8 cellular contexts compared by ENCODE assay signal in the genomic region with DNA sequence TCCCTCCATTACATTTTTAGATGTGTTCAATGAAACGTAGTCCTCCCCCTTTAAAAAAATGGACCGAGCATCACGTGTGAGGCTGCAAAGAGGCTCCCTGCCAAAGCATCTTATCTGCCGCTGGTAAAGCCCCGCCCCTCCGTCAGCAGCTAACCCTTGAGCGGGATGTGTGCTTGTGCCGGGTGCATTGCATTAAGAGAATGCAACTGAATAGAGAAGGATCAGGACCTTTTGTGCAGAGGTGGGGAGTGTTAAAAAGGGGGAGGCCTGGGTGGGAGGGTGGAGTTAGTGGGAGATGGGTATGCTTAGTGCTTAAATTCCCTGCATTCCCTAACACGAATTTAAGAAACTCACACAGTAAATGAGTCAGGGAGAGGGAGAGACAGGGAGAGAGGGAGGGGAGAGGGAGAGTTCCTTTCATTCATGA.
A peak's percentile ranks its signal among the peaks of the same experiment; 100 is the strongest.
DNase-seq lines count a peak whose midpoint lies in the region; ATAC-seq and TF ChIP-seq lines count a peak whose summit lies in the region.

No MANE protein-coding gene starts in this region.

- POLR2A ChIA-PET in AG04450 (lab: Yijun Ruan, JAX) = interaction anchor here (0.6 kb wide), 1 partner anchor 58 kb away, joined by 3 read pairs; no protein-coding TSS in a partner anchor

- H3K79me2 ChIP-seq in fibroblast of lung (ENCODE audit: control insufficient read depth, insufficient read depth, low read length) = peaks cover 31% of the 10 kb centered on the region

- no peak overlapping the region for H2AFZ ChIP-seq in fibroblast of lung (ENCODE audit: low read length)

- TF ChIP-seq CTCF in AG04450 (IDR thresholded peaks at IDR 0.05; ENCODE audit: low read depth, low read length) (no peak), fibroblast of lung (conservative IDR thresholded peaks at IDR 0.05 in 1 of 2, IDR thresholded peaks at IDR 0.05 in 1 of 2; ENCODE audit: low read depth in 1 of 2, low read length in 2 of 2) (no peak), neural crest cell (conservative IDR thresholded peaks at IDR 0.05) (no peak)

- CTCF ChIA-PET in AG04450 (lab: Charles Lee) = interaction anchor here (1.0 kb wide), 1 partner anchor 115 kb away, joined by 3 read pairs; no protein-coding TSS in a partner anchor

- ATAC-seq in GM18870 (IDR thresholded peaks at IDR 0.05; ENCODE audit: unreplicated experiment) (peak; percentile 73), HG03342 (IDR thresholded peaks at IDR 0.05; ENCODE audit: unreplicated experiment) (peak; percentile 73)

- no peaks in the 10 kb centered on the region for H3K9me3 ChIP-seq in AG04450 (ENCODE audit: control insufficient read depth, insufficient read depth, low read length)
- no peaks in the 10 kb centered on the region for H3K9me3 ChIP-seq in fibroblast of lung (ENCODE audit: control insufficient read depth, insufficient read depth, low read depth, low read length)

- no peak overlapping the region for H3K27ac Mint-ChIP-seq in neural crest cell (ENCODE audit: unreplicated experiment)

- H3K27me3 Mint-ChIP-seq in neural crest cell (ENCODE audit: low read depth) = no peaks in the 10 kb centered on the region

- H3K9ac ChIP-seq in fibroblast of lung (ENCODE audit: insufficient read depth, low read length) = no peak overlapping the region

- H3K36me3 ChIP-seq in fibroblast of lung (ENCODE audit: control insufficient read depth, insufficient read depth, low read length) = no peaks in the 10 kb centered on the region

- peak overlapping the region; percentile 63 for H3K4me3 Mint-ChIP-seq in neural crest cell

- no peaks in the 10 kb centered on the region for H3K9me3 Mint-ChIP-seq in neural crest cell

- DNase-seq in AG04450 (ENCODE audit: low read depth, low spot score) = peak; percentile 55
- DNase-seq in NCI-H82 (lab: John Stamatoyannopoulos, UW) = peak; percentile 89
- DNase-seq in activated T-cell treated with anti-CD3 and anti-CD28 coated beads for 24 hours (ENCODE audit: low read depth) = peak; percentile 16
- peak; percentile 84 to 94 for DNase-seq in fibroblast of lung (ENCODE audit: low read depth in 2 of 2)
- DNase-seq in neural crest cell (ENCODE audit: low read depth, low spot score) = peak; percentile 29
- DNase-seq in superior temporal gyrus (ENCODE audit: extremely low spot score) = peak; percentile 67

- peaks cover 15% of the 10 kb centered on the region for H3K4me1 ChIP-seq in fibroblast of lung (ENCODE audit: control insufficient read depth, extremely low read depth, insufficient read depth, low read length)

- H3K4me1 Mint-ChIP-seq in neural crest cell = peaks cover 72% of the 10 kb centered on the region

- H3K36me3 Mint-ChIP-seq in neural crest cell (ENCODE audit: low read depth) = no peaks in the 10 kb centered on the region

- H4K20me1 ChIP-seq in fibroblast of lung (ENCODE audit: control insufficient read depth, extremely low read depth, insufficient read depth, low read length) = no peaks in the 10 kb centered on the region

- no peak overlapping the region for H3K27ac ChIP-seq in AG04450 (ENCODE audit: low read depth, low read length)
- H3K27ac ChIP-seq in fibroblast of lung (ENCODE audit: insufficient read depth, low read length) = no peak overlapping the region

- H3K27me3 ChIP-seq in AG04450 (ENCODE audit: control insufficient read depth, insufficient read depth, low read length) (no peaks in the 10 kb centered on the region), fibroblast of lung (ENCODE audit: control insufficient read depth, insufficient read depth, low read length) (no peaks in the 10 kb centered on the region)

- peak overlapping the region; percentile 29 for H3K4me3 ChIP-seq in AG04450 (ENCODE audit: low read depth, low read length)
- peak overlapping the region in 1 of 4 experiments; percentile 20 for H3K4me3 ChIP-seq in fibroblast of lung (replicated peaks in 1 of 4; ENCODE audit: control extremely low read depth in 1 of 4, insufficient read depth in 1 of 4, low read depth in 3 of 4, low read length in 4 of 4)

- peak overlapping the region; percentile 59 for H3K4me2 ChIP-seq in fibroblast of lung (ENCODE audit: extremely low read depth, insufficient read depth, low read length)

Comparison
In these comparisons a context has a peak if more than half of its experiments do, and no peak if none do; other contexts are left out.
1. DNase-seq: peak in every context shown above with its lines; median percentile 89 in NCI-H82; 89 in fibroblast of lung; 67 in superior temporal gyrus; 55 in AG04450; 29 in neural crest cell; 16 in activated T-cell treated with anti-CD3 and anti-CD28 coated beads for 24 hours.